ENCODE assay signal across 15 cellular contexts in the genomic region with DNA sequence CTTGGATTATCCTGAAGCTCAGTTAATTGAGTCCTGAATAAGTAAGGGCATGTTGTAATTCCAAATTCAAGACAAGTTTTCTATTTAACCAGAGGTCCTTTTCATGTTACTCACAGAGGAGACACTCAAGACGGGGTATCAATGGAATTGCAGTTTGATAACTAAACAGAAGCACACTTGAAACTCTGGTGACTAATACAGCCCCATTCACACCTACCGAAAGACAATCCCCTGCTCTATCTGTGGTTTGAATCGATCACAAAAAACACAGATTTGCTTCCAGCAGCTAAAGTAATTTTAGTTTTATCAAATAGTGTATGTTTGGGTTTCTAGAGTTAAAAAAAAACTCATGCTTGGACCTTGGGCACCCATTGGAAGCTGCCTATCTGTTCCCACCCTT.
DNase-seq lines count a peak whose midpoint lies in the region; ATAC-seq, FAIRE-seq and TF ChIP-seq lines count a peak whose summit lies in the region.
"Had no signal": no experiment of that assay in that cellular context is flagged by ENCODE, and none has a peak within 500 bp of the region (broad histone marks: within the 10 kb centered on the region; RNA-seq: fewer than 3 reads in every experiment).

No MANE protein-coding gene starts in this region.

- TF ChIP-seq POLR2A in right lobe of liver (IDR thresholded peaks at IDR 0.05) (no peak), HepG2 (IDR thresholded peaks at IDR 0.05; ENCODE audit: insufficient read depth in 1 of 2, low read depth in 2 of 2, low read length in 2 of 2) (no peak), thyroid gland (IDR thresholded peaks at IDR 0.05) (no peak), gastrocnemius medialis (IDR thresholded peaks at IDR 0.05) (no peak)

- no peak for FAIRE-seq in HepG2 (lab: Jason Lieb, UNC)
- FAIRE-seq: endometrium had no signal

- H3K27me3 ChIP-seq in right lobe of liver (no peaks in the 10 kb centered on the region), HepG2 (ENCODE audit: control insufficient read depth in 1 of 2, insufficient read depth in 2 of 2, low read length in 2 of 2) (no peaks in the 10 kb centered on the region), thyroid gland (no peaks in the 10 kb centered on the region), gastrocnemius medialis (no peaks in the 10 kb centered on the region), BE2C (no peaks in the 10 kb centered on the region)
- H3K27me3 ChIP-seq: heart left ventricle had no signal

- ATAC-seq in right lobe of liver (no peak), HepG2 (no peak), HG02642 (IDR thresholded peaks at IDR 0.05; ENCODE audit: poor library complexity, unreplicated experiment) (peak; percentile 72), HG03432 (IDR thresholded peaks at IDR 0.05; ENCODE audit: unreplicated experiment) (peak; percentile 89), gastrocnemius medialis (no peak)
- ATAC-seq: heart left ventricle had no signal

- H3K27ac ChIP-seq in right lobe of liver (peak overlapping the region in 2 of 3 donors; percentile 9 to 16), HepG2 (ENCODE audit: extremely low read length, insufficient read depth, low read length) (no peak overlapping the region), thyroid gland (peak overlapping the region in 2 of 3 donors; percentile 75 to 78), gastrocnemius medialis (no peak overlapping the region)
- H3K27ac ChIP-seq: heart left ventricle had no signal

- H3K9ac ChIP-seq in HepG2 (ENCODE audit: insufficient read depth, low read depth, low read length): no peak overlapping the region

- TF ChIP-seq RAD21 in HepG2 (CRISPR knock-in tag; IDR thresholded peaks at IDR 0.05): no peak

- H4K20me1 ChIP-seq in HepG2 (ENCODE audit: insufficient read depth, low read length): no peaks in the 10 kb centered on the region

- no peaks in the 10 kb centered on the region for H3K79me2 ChIP-seq in HepG2 (ENCODE audit: insufficient read depth, low read length)

- H3K4me3 ChIP-seq in right lobe of liver (no peak overlapping the region), HepG2 (replicated peaks in 1 of 3; ENCODE audit: insufficient read depth in 1 of 3, low read depth in 2 of 3, low read length in 3 of 3) (no peak overlapping the region), thyroid gland (replicated peaks in 1 of 3) (no peak overlapping the region), gastrocnemius medialis (no peak overlapping the region), BE2C (ENCODE audit: low read depth, low read length) (no peak overlapping the region)
- H3K4me3 ChIP-seq: heart left ventricle had no signal

- BruUV-seq in HepG2 (replicated peaks; lab: Mats Ljungman, UMichigan): no TSS peak

- WGBS in right lobe of liver (ENCODE audit: insufficient coverage, low coverage, low lambda C conversion rate, missing lambda C conversion rate): 59% methylated on average over 3 of the region's 3 CpGs
- WGBS in HepG2 (ENCODE audit: low lambda C conversion rate): 76% methylated on average over 3 of the region's 3 CpGs
- WGBS in thyroid gland, 2 donors: 80 to 83% methylated on average over 3 of the region's 3 CpGs

- DNase-seq in right lobe of liver (no peak), HepG2 (ENCODE audit: low spot score) (no peak), thyroid gland (no peak), gastrocnemius medialis (no peak), putamen (ENCODE audit: low spot score) (no peak), BE2C (no peak)
- DNase-seq: activated CD4-positive, alpha-beta T cell treated with anti-CD3 and anti-CD28 coated beads for 1 hour; heart left ventricle; KG1; left colon; NCI-H2081 treated with DMSO at 0.1 percent for 48 hours; trophoblast cell had no signal

- H3K9me3 ChIP-seq in right lobe of liver: no peaks in the 10 kb centered on the region
- no peaks in the 10 kb centered on the region for H3K9me3 ChIP-seq in HepG2 (ENCODE audit: low read length)
- no peaks in the 10 kb centered on the region for H3K9me3 ChIP-seq in thyroid gland
- no peaks in the 10 kb centered on the region for H3K9me3 ChIP-seq in gastrocnemius medialis
- H3K9me3 ChIP-seq in BE2C: no peaks in the 10 kb centered on the region
- H3K9me3 ChIP-seq: heart left ventricle had no signal

- H3K36me3 ChIP-seq in right lobe of liver (no peaks in the 10 kb centered on the region), HepG2 (replicated peaks in 1 of 2; ENCODE audit: control insufficient read depth in 1 of 2, insufficient read depth in 2 of 2, low read length in 2 of 2) (no peaks in the 10 kb centered on the region), thyroid gland (no peaks in the 10 kb centered on the region), gastrocnemius medialis (no peaks in the 10 kb centered on the region), BE2C (no peaks in the 10 kb centered on the region)
- H3K36me3 ChIP-seq: heart left ventricle had no signal

- intact Hi-C loops in right lobe of liver (cut with DNase I): no loop called here
- intact Hi-C loops in HepG2 (cut with micrococcal nuclease; ENCODE audit: unreplicated experiment): no loop called here
- intact Hi-C loops in thyroid gland (cut with DNase I): no loop called here
- intact Hi-C loops in gastrocnemius medialis (cut with DNase I; ENCODE audit: low total_unique reads): no loop called here

- CTCF ChIA-PET in HepG2 (lab: Yijun Ruan, JAX; ENCODE audit: low intra/inter-chr PET ratio, low total read pairs): no interaction called here

- no peak overlapping the region for H3K4me2 ChIP-seq in HepG2 (ENCODE audit: low read depth, low read length)

- in situ Hi-C loops in HepG2 (cut with HindIII; ENCODE audit: extremely low pct_ligation_motif_present, low pct_unique_long_range_greater_than_20kb) (no loop called here), gastrocnemius medialis (cut with MboI; ENCODE audit: low sequenced_read_pairs in 4 of 4) (no loop called here)

- peaks cover 0 to 18% (median 3%) of the 10 kb centered on the region in 4 donors for H3K4me1 ChIP-seq in right lobe of liver
- 0 out of 2 replicates have a peak, but pooled peaks cover 6% of the 10 kb centered on the region for H3K4me1 ChIP-seq in HepG2 (ENCODE audit: insufficient read depth, low read length)
- H3K4me1 ChIP-seq in thyroid gland: peaks cover 16 to 37% of the 10 kb centered on the region in 2 donors
- H3K4me1 ChIP-seq in gastrocnemius medialis: peaks cover 6 to 10% of the 10 kb centered on the region in 2 donors
- H3K4me1 ChIP-seq in BE2C: no peaks in the 10 kb centered on the region

- TF ChIP-seq CTCF in right lobe of liver (IDR thresholded peaks at IDR 0.05) (no peak), HepG2 (CRISPR knock-in tag; IDR thresholded peaks at IDR 0.05) (no peak), thyroid gland (IDR thresholded peaks at IDR 0.05) (no peak), gastrocnemius medialis (IDR thresholded peaks at IDR 0.05 in 4 of 5, conservative IDR thresholded peaks at IDR 0.05 in 1 of 5) (no peak), BE2C (IDR thresholded peaks at IDR 0.05; ENCODE audit: low read depth, low read length) (no peak)

- no peak overlapping the region for H2AFZ ChIP-seq in HepG2 (ENCODE audit: low read length)

- TF ChIP-seq EP300 in HepG2 (IDR thresholded peaks at IDR 0.05; ENCODE audit: low read depth in 2 of 2, low read length in 2 of 2) (no peak), HepG2 (CRISPR knock-in tag; IDR thresholded peaks at IDR 0.05; ENCODE audit: borderline replicate concordance) (no peak)

- POLR2A ChIA-PET in HepG2 (lab: Yijun Ruan, JAX): no interaction called here

TF ChIP-seq in HepG2, 621 proteins besides CTCF, POLR2A, EP300 and RAD21:
- TF ChIP-seq, protein P1, sequence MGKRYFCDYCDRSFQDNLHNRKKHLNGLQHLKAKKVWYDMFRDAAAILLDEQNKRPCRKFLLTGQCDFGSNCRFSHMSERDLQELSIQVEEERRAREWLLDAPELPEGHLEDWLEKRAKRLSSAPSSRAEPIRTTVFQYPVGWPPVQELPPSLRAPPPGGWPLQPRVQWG (CRISPR knock-in tag; IDR thresholded peaks at IDR 0.05; ENCODE audit: borderline replicate concordance, low read depth): no peak
- no peak for TF ChIP-seq TBL1XR1 (IDR thresholded peaks at IDR 0.05; ENCODE audit: borderline replicate concordance, low read length, partially characterized antibody)

Comparison
In these comparisons a context has a peak if more than half of its experiments do, and no peak if none do; other contexts are left out.
1. H3K27ac ChIP-seq: peak in right lobe of liver (2 of 3) and thyroid gland (2 of 3); none in HepG2 (single experiment) and gastrocnemius medialis (0 of 4).
2. ATAC-seq: peak in HG02642 (single experiment) and HG03432 (single experiment); none in right lobe of liver (0 of 4), HepG2 (single experiment) and gastrocnemius medialis (0 of 2).